Comparison of ENCODE assay signal across 8 cellular contexts in the genomic region with DNA sequence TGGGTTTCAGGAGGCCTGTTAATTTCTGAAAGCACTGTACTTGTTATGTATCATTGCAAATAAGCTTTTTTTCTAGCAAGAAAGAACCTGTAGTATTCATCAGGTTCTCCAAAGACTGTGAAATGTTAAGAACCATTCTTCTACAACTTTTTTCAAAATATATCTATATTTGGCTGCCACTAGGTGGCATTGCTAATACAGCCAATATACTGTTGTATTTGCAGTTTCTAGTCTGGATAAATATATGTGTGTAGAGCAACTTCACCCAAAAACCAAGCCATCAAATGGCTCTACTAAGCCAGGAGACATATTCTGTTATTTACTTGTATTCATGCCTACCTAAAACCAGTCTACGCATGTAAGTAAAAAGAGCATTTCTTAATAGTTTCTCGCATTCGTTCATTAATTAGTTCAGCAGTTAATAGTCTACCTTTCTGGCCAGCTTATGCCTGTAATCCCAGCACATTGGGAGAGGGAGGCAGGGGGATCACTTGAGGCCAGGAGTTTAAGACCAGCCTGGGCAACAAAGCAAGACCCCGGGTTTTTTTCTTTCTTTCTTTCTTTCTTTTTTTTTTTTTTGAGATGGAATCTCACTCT. TPM values are rescaled to one million over a fixed set of nuclear protein-coding genes. Genes with fewer than 3 reads are reported as not detected.
DNase-seq lines count a peak whose midpoint lies in the region; ATAC-seq and TF ChIP-seq lines count a peak whose summit lies in the region.

No MANE protein-coding gene starts in this region.

- TF ChIP-seq EP300 in stomach (IDR thresholded peaks at IDR 0.05): no peak

- H3K36me3 ChIP-seq in right atrium auricular region (no peaks in the 10 kb centered on the region), stomach (peaks cover 0 to 30% (median 17%) of the 10 kb centered on the region in 4 donors)

- H3K27ac Mint-ChIP-seq in activated T-helper 17 cell treated with anti-CD3 and anti-CD28 coated beads, Interleukin-2, amount 50 U/mL, for 72 hours: no peak overlapping the region

- H3K4me1 ChIP-seq in right atrium auricular region (no peaks in the 10 kb centered on the region), stomach (peaks cover 0 to 28% (median 2%) of the 10 kb centered on the region in 4 donors)

- intact Hi-C loops in stomach (cut with DNase I; ENCODE audit: low total_unique reads): no loop called here

- H3K4me3 ChIP-seq in right atrium auricular region: no peak overlapping the region
- no peak overlapping the region for H3K4me3 ChIP-seq in stomach

- TF ChIP-seq CTCF in right atrium auricular region (IDR thresholded peaks at IDR 0.05): peak; percentile 47 to 71
- peak in 4 of 7 experiments; percentile 4 to 65 (median 54) for TF ChIP-seq CTCF in stomach (IDR thresholded peaks at IDR 0.05)

- no peak for TF ChIP-seq POLR2A in stomach (IDR thresholded peaks at IDR 0.05)

- H3K27ac ChIP-seq in right atrium auricular region (no peak overlapping the region), stomach (no peak overlapping the region)

- DNase-seq in activated CD4-positive, CD25-positive, alpha-beta regulatory T cell treated with anti-CD3 and anti-CD28 coated beads, Interleukin-2, amount 50 U/mL, for 72 hours: no peak
- DNase-seq in MV-4-11 (lab: John Stamatoyannopoulos, UW): peak; percentile 46
- no peak for DNase-seq in right atrium auricular region (ENCODE audit: low spot score)
- DNase-seq in stomach: no peak
- DNase-seq in NK-92 (lab: John Stamatoyannopoulos, UW; ENCODE audit: unreplicated experiment): no peak
- no peak for DNase-seq in SKM-1 treated with dmso at 0.1 percent for 144 hours (lab: John Stamatoyannopoulos, UW; ENCODE audit: unreplicated experiment)

- no peaks in the 10 kb centered on the region for H3K9me3 Mint-ChIP-seq in activated T-helper 17 cell treated with anti-CD3 and anti-CD28 coated beads, Interleukin-2, amount 50 U/mL, for 72 hours

- no peak overlapping the region for H3K4me3 Mint-ChIP-seq in activated T-helper 17 cell treated with anti-CD3 and anti-CD28 coated beads, Interleukin-2, amount 50 U/mL, for 72 hours

- no peaks in the 10 kb centered on the region for H3K27me3 ChIP-seq in right atrium auricular region
- H3K27me3 ChIP-seq in stomach: no peaks in the 10 kb centered on the region

- H3K9me3 ChIP-seq in right atrium auricular region (no peaks in the 10 kb centered on the region), stomach (no peaks in the 10 kb centered on the region)

- no peaks in the 10 kb centered on the region for H3K27me3 Mint-ChIP-seq in activated T-helper 17 cell treated with anti-CD3 and anti-CD28 coated beads, Interleukin-2, amount 50 U/mL, for 72 hours

- 83 to 94% (median 88%) methylated on average over 4 of the region's 4 CpGs for WGBS in stomach, 5 donors

- peak; percentile 51 to 78 for ATAC-seq in activated CD4-positive, CD25-positive, alpha-beta regulatory T cell treated with anti-CD3 and anti-CD28 coated beads, Interleukin-2, amount 50 U/mL, for 24 hours
- ATAC-seq in activated T-helper 17 cell treated with anti-CD3 and anti-CD28 coated beads, Interleukin-2, amount 50 U/mL, for 72 hours (replicated peaks): peak; percentile 42

- peaks cover 8% of the 10 kb centered on the region for H3K4me1 Mint-ChIP-seq in activated T-helper 17 cell treated with anti-CD3 and anti-CD28 coated beads, Interleukin-2, amount 50 U/mL, for 72 hours

- H3K36me3 Mint-ChIP-seq in activated T-helper 17 cell treated with anti-CD3 and anti-CD28 coated beads, Interleukin-2, amount 50 U/mL, for 72 hours (ENCODE audit: low read depth): peaks cover 33% of the 10 kb centered on the region

RNA-seq across cellular contexts. Expression of a gene that starts 39.5 kb away (rescaled TPM):
- 100 to 1,000 TPM; 309 to 488 TPM for total RNA-seq in activated T-helper 17 cell treated with anti-CD3 and anti-CD28 coated beads, Interleukin-2, amount 50 U/mL, for 72 hours
- total RNA-seq in right atrium auricular region: 10 to 100 TPM; 48.0 to 63.4 TPM
- total RNA-seq in stomach: 100 to 1,000 TPM; 107 to 562 (median 214) TPM
- 100 to 1,000 TPM in 1 of 3 donors, 10 to 100 TPM in 2; 24.4 to 160 (median 51.6) TPM for polyA plus RNA-seq in stomach

RNA-seq across cellular contexts. Expression of a gene that starts 39.7 kb away (rescaled TPM):
- 10 to 100 TPM; 32.4 to 48.6 TPM for total RNA-seq in activated T-helper 17 cell treated with anti-CD3 and anti-CD28 coated beads, Interleukin-2, amount 50 U/mL, for 72 hours
- total RNA-seq in right atrium auricular region: 10 to 100 TPM; 13.8 to 14.1 TPM
- 100 to 1,000 TPM in 1 of 5 donors, 10 to 100 TPM in 3, 1 to 10 TPM in 1; 4.3 to 107 (median 14.1) TPM for total RNA-seq in stomach
- 10 to 100 TPM; 20.2 to 38.0 (median 30.2) TPM for polyA plus RNA-seq in stomach
